ENCODE assay signal across 1 cellular context in genomic region chr3:49666592-49666991, GRCh38.
A peak's percentile ranks its signal among the peaks of the same experiment; 100 is the strongest.
TF ChIP-seq lines count a peak whose summit lies in the region.

No MANE protein-coding gene starts in this region.

TF ChIP-seq in HepG2, 621 proteins besides CTCF, POLR2A, EP300 and RAD21 (continued from another document and continues in another):
- TF ChIP-seq UBTF (CRISPR knock-in tag; IDR thresholded peaks at IDR 0.05) (no peak), MNT (IDR thresholded peaks at IDR 0.05) (no peak), ATF5 (CRISPR knock-in tag; IDR thresholded peaks at IDR 0.05; ENCODE audit: low read depth) (no peak), TCF7L2 (IDR thresholded peaks at IDR 0.05; ENCODE audit: low read depth, low read length) (no peak), GRHL1 (CRISPR knock-in tag; conservative IDR thresholded peaks at IDR 0.05) (no peak), SRY (CRISPR knock-in tag; IDR thresholded peaks at IDR 0.05) (no peak), ZNF839 (CRISPR knock-in tag; IDR thresholded peaks at IDR 0.05; ENCODE audit: borderline replicate concordance) (no peak), PRDM10 (CRISPR knock-in tag; IDR thresholded peaks at IDR 0.05; ENCODE audit: low read depth) (no peak), CCDC6 (CRISPR knock-in tag; IDR thresholded peaks at IDR 0.05) (no peak), HDAC6 (IDR thresholded peaks at IDR 0.05; ENCODE audit: low read depth, low read length) (no peak), ZNF263 (CRISPR knock-in tag; IDR thresholded peaks at IDR 0.05) (peak; percentile 93), ZNF264 (CRISPR knock-in tag; IDR thresholded peaks at IDR 0.05) (no peak), ZNF317 (CRISPR knock-in tag; IDR thresholded peaks at IDR 0.05) (no peak), SMARCE1 (IDR thresholded peaks at IDR 0.05; ENCODE audit: borderline replicate concordance) (no peak), ZSCAN21 (CRISPR knock-in tag; IDR thresholded peaks at IDR 0.05; ENCODE audit: borderline replicate concordance) (no peak), SMYD3 (CRISPR knock-in tag; IDR thresholded peaks at IDR 0.05) (no peak), ZGPAT (CRISPR knock-in tag; IDR thresholded peaks at IDR 0.05) (0 out of 2 replicates have a peak, but pooled peaks have one; percentile 11), ZNF577 (CRISPR knock-in tag; IDR thresholded peaks at IDR 0.05; ENCODE audit: borderline replicate concordance, low read depth) (no peak), ZFP82 (CRISPR knock-in tag; IDR thresholded peaks at IDR 0.05; ENCODE audit: borderline replicate concordance) (no peak), CHD4 (IDR thresholded peaks at IDR 0.05; ENCODE audit: borderline replicate concordance, low read length) (no peak), ZMYM4 (CRISPR knock-in tag; IDR thresholded peaks at IDR 0.05) (no peak; the same call in 1 of the 2 replicates), MED1 (CRISPR knock-in tag; IDR thresholded peaks at IDR 0.05) (no peak), ZNF496 (CRISPR knock-in tag; IDR thresholded peaks at IDR 0.05; ENCODE audit: insufficient replicate concordance) (no peak), ZBTB14 (CRISPR knock-in tag; IDR thresholded peaks at IDR 0.05) (no peak), NCOA2 (CRISPR knock-in tag; IDR thresholded peaks at IDR 0.05) (peak; percentile 41; the same call in 1 of the 2 replicates), ZSCAN29 (CRISPR knock-in tag; conservative IDR thresholded peaks at IDR 0.05) (no peak), ZNF609 (CRISPR knock-in tag; IDR thresholded peaks at IDR 0.05; ENCODE audit: borderline replicate concordance) (peak; percentile 50; the same call in 1 of the 2 replicates), ZBTB46 (CRISPR knock-in tag; IDR thresholded peaks at IDR 0.05; ENCODE audit: borderline replicate concordance) (0 out of 2 replicates have a peak, but pooled peaks have one; percentile 38), HES4 (CRISPR knock-in tag; IDR thresholded peaks at IDR 0.05; ENCODE audit: borderline replicate concordance) (no peak), ZNF670 (CRISPR knock-in tag; IDR thresholded peaks at IDR 0.05; ENCODE audit: borderline replicate concordance) (no peak), NCOA5 (CRISPR knock-in tag; IDR thresholded peaks at IDR 0.05) (no peak), ZBTB25 (CRISPR knock-in tag; IDR thresholded peaks at IDR 0.05) (no peak), BHLHE40 (IDR thresholded peaks at IDR 0.05; ENCODE audit: low read length) (no peak), SAP130 (CRISPR knock-in tag; IDR thresholded peaks at IDR 0.05; ENCODE audit: low read depth) (peak; percentile 80), HOMEZ (CRISPR knock-in tag; IDR thresholded peaks at IDR 0.05; ENCODE audit: low read depth) (no peak)
